Comparison of ENCODE assay signal across 1 cellular context in the genomic region with DNA sequence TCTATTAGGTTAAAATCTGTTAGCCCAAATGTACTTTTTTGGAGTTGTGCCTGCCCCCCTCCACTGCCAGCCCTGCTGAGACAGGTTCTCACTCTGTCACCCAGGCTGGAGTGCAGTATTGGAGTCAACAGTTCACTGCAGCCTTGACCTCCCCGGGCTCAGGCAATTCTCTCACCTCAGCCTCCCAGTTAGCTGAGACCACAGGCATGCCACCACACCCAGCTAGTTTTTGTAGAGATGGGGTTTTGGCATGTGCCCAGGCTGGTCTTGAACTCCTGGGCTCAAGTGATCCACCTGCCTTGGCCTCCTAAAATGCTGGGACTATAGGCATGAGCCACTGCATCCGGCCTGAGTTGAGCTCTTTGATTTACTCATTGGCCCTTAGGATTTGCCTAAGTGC.
TF ChIP-seq lines count a peak whose summit lies in the region.

No MANE protein-coding gene starts in this region.

TF ChIP-seq in HepG2, 621 proteins besides CTCF, POLR2A, EP300 and RAD21:
- no peak for TF ChIP-seq ZNF180 (CRISPR knock-in tag; IDR thresholded peaks at IDR 0.05; ENCODE audit: borderline replicate concordance, low read depth)
- TF ChIP-seq ZNF33B (CRISPR knock-in tag; IDR thresholded peaks at IDR 0.05) = no peak
- no peak for TF ChIP-seq ZFP82 (CRISPR knock-in tag; IDR thresholded peaks at IDR 0.05; ENCODE audit: borderline replicate concordance)
TF ChIP-seq in HepG2: peak in this region for 0.
